20 cellular contexts compared by ENCODE assay signal in genomic region chr5:114953559-114953958, GRCh38.
A peak's percentile ranks its signal among the peaks of the same experiment; 100 is the strongest.
DNase-seq lines count a peak whose midpoint lies in the region; ATAC-seq and TF ChIP-seq lines count a peak whose summit lies in the region.
"Had no signal": no experiment of that assay in that cellular context is flagged by ENCODE, and none has a peak within 500 bp of the region (broad histone marks: within the 10 kb centered on the region; RNA-seq: fewer than 3 reads in every experiment).

No MANE protein-coding gene starts in this region.

- peak overlapping the region in 1 of 11 experiments; percentile 58; a peak in 2 of 22 replicates for H3K9ac ChIP-seq in BLaER1 treated with 17β-estradiol and CSF1 and Interleukin-3, amounts not matched to agents 10 nM and 100 nM

- ATAC-seq in GM21717 (IDR thresholded peaks at IDR 0.05; ENCODE audit: unreplicated experiment) (peak; percentile 66), activated B cell treated with CpG ODN at 0.5 μM for 24 hours (ENCODE audit: low read depth) (peak; percentile 55)
- ATAC-seq: foreskin keratinocyte had no signal

- H3K27ac ChIP-seq in BLaER1 treated with 17β-estradiol and CSF1 and Interleukin-3, amounts not matched to agents 10 nM and 100 nM = peak overlapping the region in 9 of 11 experiments; percentile 21 to 86 (median 58); a peak in 12 of 22 replicates
- H3K27ac ChIP-seq: foreskin keratinocyte, SJCRH30, thyroid gland had no signal

- peaks cover 0 to 93% (median 0%) of the 10 kb centered on the region in 11 experiments; a peak in 6 of 22 replicates for H3K27me3 ChIP-seq in BLaER1 treated with 17β-estradiol and CSF1 and Interleukin-3, amounts not matched to agents 10 nM and 100 nM
- H3K27me3 ChIP-seq: foreskin keratinocyte, MG63, thyroid gland had no signal

- TF ChIP-seq CTCF in activated B cell treated with CpG ODN at 0.5 μM for 24 hours (IDR thresholded peaks at IDR 0.05) = no peak
- TF ChIP-seq CTCF in endothelial cell (IDR thresholded peaks at IDR 0.05; ENCODE audit: unreplicated experiment) = no peak
- no peak for TF ChIP-seq CTCF in Calu3 (IDR thresholded peaks at IDR 0.05; ENCODE audit: unreplicated experiment)

- peak overlapping the region; percentile 19 to 78 (median 59); a peak in 21 of 22 replicates for H3K4me2 ChIP-seq in BLaER1 treated with 17β-estradiol and CSF1 and Interleukin-3, amounts not matched to agents 10 nM and 100 nM

- DNase-seq in KBM-7 = peak; percentile 83
- DNase-seq in activated B cell treated with CpG ODN at 0.5 μM for 24 hours = no peak
- DNase-seq in endothelial cell (ENCODE audit: low spot score) = no peak
- no peak for DNase-seq in GM19240 (ENCODE audit: insufficient read length, low spot score)
- no peak for DNase-seq in Calu3
- no peak for DNase-seq in KG1 (lab: John Stamatoyannopoulos, UW)
- DNase-seq: activated CD4-positive, alpha-beta T cell treated with anti-CD3 and anti-CD28 coated beads, Interleukin-2, amount 50 U/mL, for 48 hours; amniotic stem cell; Caco-2; foreskin keratinocyte; H9; mammary epithelial cell; NCI-H82; stimulated activated CD4-positive, alpha-beta T cell treated with anti-CD3 and anti-CD28 coated beads, Interleukin-2, amount 100 ng/mL, for 48 hours; thyroid gland had no signal

- intact Hi-C loops in activated B cell treated with CpG ODN at 0.5 μM for 24 hours (cut with micrococcal nuclease) = loop anchor here (5.0 kb wide), 1 partner anchor 1009 kb away; the partner anchor contains the start of gene LVRN
- intact Hi-C loops in Calu3 (cut with micrococcal nuclease; ENCODE audit: unreplicated experiment) = no loop called here

- H3K4me3 ChIP-seq in BLaER1 treated with 17β-estradiol and CSF1 and Interleukin-3, amounts not matched to agents 10 nM and 100 nM = no peak overlapping the region
- H3K4me3 ChIP-seq: MG63, SJCRH30, thyroid gland had no signal

- no peaks in the 10 kb centered on the region for H4K20me1 ChIP-seq in BLaER1 treated with 17β-estradiol and CSF1 and Interleukin-3, amounts not matched to agents 10 nM and 100 nM

- H3K27ac Mint-ChIP-seq in activated B cell treated with CpG ODN at 0.5 μM for 24 hours (peak overlapping the region; percentile 25), endothelial cell (ENCODE audit: unreplicated experiment) (no peak overlapping the region), Calu3 (ENCODE audit: unreplicated experiment) (no peak overlapping the region)
- H3K27ac Mint-ChIP-seq: H9 had no signal

- H3K4me3 Mint-ChIP-seq in activated B cell treated with CpG ODN at 0.5 μM for 24 hours = no peak overlapping the region
- H3K4me3 Mint-ChIP-seq in endothelial cell (ENCODE audit: unreplicated experiment) = no peak overlapping the region
- H3K4me3 Mint-ChIP-seq in Calu3 (ENCODE audit: low read depth, unreplicated experiment) = no peak overlapping the region
- H3K4me3 Mint-ChIP-seq: H9, neural crest cell had no signal

- no peaks in the 10 kb centered on the region for H3K27me3 Mint-ChIP-seq in activated B cell treated with CpG ODN at 0.5 μM for 24 hours
- H3K27me3 Mint-ChIP-seq in endothelial cell (ENCODE audit: unreplicated experiment) = no peaks in the 10 kb centered on the region
- peaks cover 11% of the 10 kb centered on the region for H3K27me3 Mint-ChIP-seq in Calu3 (ENCODE audit: unreplicated experiment)

- H3K4me1 Mint-ChIP-seq in activated B cell treated with CpG ODN at 0.5 μM for 24 hours (peaks cover 39% of the 10 kb centered on the region), endothelial cell (ENCODE audit: unreplicated experiment) (no peaks in the 10 kb centered on the region), Calu3 (ENCODE audit: low read depth, unreplicated experiment) (no peaks in the 10 kb centered on the region)
- H3K4me1 Mint-ChIP-seq: H9, neural crest cell had no signal

- peaks cover 0 to 20% (median 0%) of the 10 kb centered on the region in 11 experiments; a peak in 4 of 22 replicates for H3K9me3 ChIP-seq in BLaER1 treated with 17β-estradiol and CSF1 and Interleukin-3, amounts not matched to agents 10 nM and 100 nM (replicated peaks in 1 of 11)
- H3K9me3 ChIP-seq: Caco-2, MG63, SJCRH30, thyroid gland had no signal

- peaks cover 16 to 41% (median 20%) of the 10 kb centered on the region in 10 experiments; a peak in 19 of 20 replicates for H3K4me1 ChIP-seq in BLaER1 treated with 17β-estradiol and CSF1 and Interleukin-3, amounts not matched to agents 10 nM and 100 nM
- H3K4me1 ChIP-seq: Caco-2, foreskin keratinocyte, SJCRH30, thyroid gland had no signal

- in situ Hi-C loops in KBM-7 (cut with MboI; ENCODE audit: low pct_unique_long_range_greater_than_20kb, low sequenced_read_pairs) = no loop called here

- POLR2A ChIA-PET in activated B cell treated with CpG ODN at 0.5 μM for 24 hours (lab: Charles Lee) = no interaction called here

- H3K36me3 ChIP-seq in BLaER1 treated with 17β-estradiol and CSF1 and Interleukin-3, amounts not matched to agents 10 nM and 100 nM = no peaks in the 10 kb centered on the region
- H3K36me3 ChIP-seq: MG63, SJCRH30, thyroid gland had no signal

- BruUV-seq in Calu3 (replicated peaks; lab: Mats Ljungman, UMichigan) = no TSS peak

- CTCF ChIA-PET in activated B cell treated with CpG ODN at 0.5 μM for 24 hours (lab: Charles Lee) (no interaction called here), Calu3 (lab: Charles Lee) (no interaction called here)

- no peaks in the 10 kb centered on the region for H3K36me3 Mint-ChIP-seq in activated B cell treated with CpG ODN at 0.5 μM for 24 hours (ENCODE audit: low read depth)
- peaks cover 5% of the 10 kb centered on the region for H3K36me3 Mint-ChIP-seq in endothelial cell (ENCODE audit: low read depth, unreplicated experiment)
- no peaks in the 10 kb centered on the region for H3K36me3 Mint-ChIP-seq in Calu3 (ENCODE audit: insufficient read depth, unreplicated experiment)

- H3K9me3 Mint-ChIP-seq in activated B cell treated with CpG ODN at 0.5 μM for 24 hours (peaks cover 7% of the 10 kb centered on the region), endothelial cell (ENCODE audit: unreplicated experiment) (peaks cover 5% of the 10 kb centered on the region), Calu3 (ENCODE audit: low read depth, unreplicated experiment) (peaks cover 7% of the 10 kb centered on the region)
- H3K9me3 Mint-ChIP-seq: neural crest cell had no signal
